ENCODE assay signal across 1 cellular context in the genomic region with DNA sequence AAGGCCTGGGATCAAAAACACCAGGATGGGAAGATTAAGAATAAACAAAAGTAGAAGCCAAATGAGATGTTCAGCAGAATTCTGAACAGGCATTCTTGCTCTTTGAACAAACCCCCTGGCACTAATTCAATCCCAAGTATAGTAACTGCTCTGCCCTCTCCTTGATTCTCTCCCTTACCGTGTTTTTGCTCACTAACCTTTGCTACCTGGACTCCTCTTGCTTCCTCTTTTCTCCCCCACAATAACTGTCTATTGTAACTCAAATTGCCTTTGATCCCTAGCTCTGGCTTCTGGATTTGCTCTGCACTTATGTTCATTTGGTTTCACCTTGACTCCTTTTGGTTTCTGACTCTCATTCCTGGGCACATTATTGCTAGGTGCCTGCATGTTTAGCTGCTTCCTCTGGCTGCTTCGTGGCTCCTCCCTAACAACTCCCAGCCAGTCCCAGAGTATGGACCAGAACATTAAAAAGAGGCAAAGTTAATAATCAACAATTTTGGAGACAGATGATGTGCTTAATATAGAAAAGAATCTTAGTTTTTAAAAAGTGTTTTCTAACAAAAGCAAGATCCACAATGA.
TF ChIP-seq lines count a peak whose summit lies in the region.

No MANE protein-coding gene starts in this region.

TF ChIP-seq in HepG2, 621 proteins besides CTCF, POLR2A, EP300 and RAD21 (continued from another document):
- TF ChIP-seq SOX6 (IDR thresholded peaks at IDR 0.05) (no peak), SOX6 (CRISPR knock-in tag; IDR thresholded peaks at IDR 0.05) (0 out of 2 replicates have a peak, but pooled peaks have one; percentile 12), ZNF7 (CRISPR knock-in tag; IDR thresholded peaks at IDR 0.05) (0 out of 2 replicates have a peak, but pooled peaks have one; percentile 25)
